ENCODE assay signal across 9 cellular contexts in the genomic region with DNA sequence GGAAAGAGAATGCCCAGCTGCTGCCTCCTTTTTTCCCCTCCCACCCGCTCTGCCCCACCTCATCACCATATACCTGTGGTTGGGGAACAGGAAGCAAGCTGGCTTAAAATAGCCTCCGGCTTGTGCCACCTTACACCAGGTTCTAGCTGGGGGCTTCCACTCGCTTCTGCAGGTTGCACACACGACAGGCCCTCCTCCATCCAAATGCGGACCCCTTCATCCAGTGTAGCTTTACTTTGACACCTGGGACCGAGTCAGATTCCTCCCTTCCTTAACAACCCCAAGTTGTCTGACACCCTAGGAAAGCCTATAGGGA. TPM values are rescaled to one million over a fixed set of nuclear protein-coding genes. Genes with fewer than 3 reads are reported as not detected.
A peak's percentile ranks its signal among the peaks of the same experiment; 100 is the strongest.
DNase-seq lines count a peak whose midpoint lies in the region; ATAC-seq and TF ChIP-seq lines count a peak whose summit lies in the region.
"Had no signal": no experiment of that assay in that cellular context is flagged by ENCODE, and none has a peak within 500 bp of the region (broad histone marks: within the 10 kb centered on the region; RNA-seq: fewer than 3 reads in every experiment).

No MANE protein-coding gene starts in this region.

- H3K27me3 ChIP-seq in CD4-positive, alpha-beta memory T cell (ENCODE audit: insufficient read depth, low read length): no peaks in the 10 kb centered on the region
- H3K27me3 ChIP-seq in body of pancreas: no peaks in the 10 kb centered on the region

- CTCF ChIA-PET in CD4-positive, alpha-beta memory T cell (lab: Charles Lee; ENCODE audit: partially characterized antibody): interaction anchor here (0.7 to 3.0 kb wide), 11 partner anchors 10 to 90 kb away, joined by 3 to 19 read pairs (median 7); a partner anchor contains a TSS

- H3K9me3 ChIP-seq in CD4-positive, alpha-beta memory T cell (ENCODE audit: control insufficient read depth in 1 of 2, low read length in 2 of 2): no peaks in the 10 kb centered on the region
- no peaks in the 10 kb centered on the region for H3K9me3 ChIP-seq in body of pancreas

- DNase-seq in CD4-positive, alpha-beta memory T cell: no peak
- DNase-seq in body of pancreas: no peak
- no peak for DNase-seq in naive B cell
- DNase-seq in NCI-H524 treated with DMSO at 0.1 percent for 48 hours (lab: John Stamatoyannopoulos, UW): no peak
- DNase-seq in NCI-H2029 (lab: John Stamatoyannopoulos, UW): no peak
- DNase-seq in central memory CD4-positive, alpha-beta T cell: no peak
- no peak for DNase-seq in NCI-H1436 (lab: John Stamatoyannopoulos, UW)
- DNase-seq: DMS 273 treated with DMSO at 0.1 percent for 48 hours had no signal

- peak overlapping the region; percentile 78 to 94 (median 91) for H3K27ac Mint-ChIP-seq in CD4-positive, alpha-beta memory T cell
- H3K27ac Mint-ChIP-seq in IgD-negative memory B cell (peak overlapping the region; percentile 54 to 86 (median 72)), naive B cell (peak overlapping the region in 5 of 6 donors; percentile 56 to 93 (median 82))

- peaks cover 0 to 2% of the 10 kb centered on the region in 2 donors for H3K27me3 Mint-ChIP-seq in CD4-positive, alpha-beta memory T cell
- peaks cover 2% of the 10 kb centered on the region for H3K27me3 Mint-ChIP-seq in IgD-negative memory B cell
- H3K27me3 Mint-ChIP-seq in naive B cell: peaks cover 5 to 10% (median 9%) of the 10 kb centered on the region in 3 donors

- peak overlapping the region; percentile 65 for H3K27ac ChIP-seq in CD4-positive, alpha-beta memory T cell (ENCODE audit: low read depth, low read length)
- H3K27ac ChIP-seq in body of pancreas: peak overlapping the region; percentile 61 to 85 (median 82)

- TF ChIP-seq CTCF in body of pancreas (IDR thresholded peaks at IDR 0.05): peak in 1 of 7 experiments; percentile 0

- peak overlapping the region; percentile 20 to 64 for H3K4me3 ChIP-seq in CD4-positive, alpha-beta memory T cell (ENCODE audit: low read length in 2 of 2)
- no peak overlapping the region for H3K4me3 ChIP-seq in body of pancreas

- H3K4me1 ChIP-seq in CD4-positive, alpha-beta memory T cell (ENCODE audit: insufficient read depth, low read length): peaks cover 28% of the 10 kb centered on the region
- H3K4me1 ChIP-seq in body of pancreas: peaks cover 47% of the 10 kb centered on the region

- H3K4me1 Mint-ChIP-seq in CD4-positive, alpha-beta memory T cell: peaks cover 23 to 34% (median 26%) of the 10 kb centered on the region in 4 donors
- H3K4me1 Mint-ChIP-seq in IgD-negative memory B cell (peaks cover 29 to 35% (median 29%) of the 10 kb centered on the region in 3 donors), naive B cell (peaks cover 45 to 85% (median 81%) of the 10 kb centered on the region in 3 donors)

- no peak for ATAC-seq in body of pancreas
- ATAC-seq in naive B cell (ENCODE audit: low read depth in 2 of 2): peak; percentile 52 to 54

- POLR2A ChIA-PET in CD4-positive, alpha-beta memory T cell (lab: Charles Lee; ENCODE audit: partially characterized antibody): interaction anchor here (0.8 to 2.8 kb wide), 15 partner anchors 9 to 308 kb away, joined by 3 to 20 read pairs (median 4); a partner anchor contains a TSS

- intact Hi-C loops in CD4-positive, alpha-beta memory T cell (cut with micrococcal nuclease): loop anchor here (2.0 to 5.0 kb wide), 2 partner anchors 41 to 44 kb away; no protein-coding TSS in a partner anchor
- intact Hi-C loops in body of pancreas (cut with DNase I): no loop called here

- no peaks in the 10 kb centered on the region for H3K36me3 Mint-ChIP-seq in CD4-positive, alpha-beta memory T cell
- H3K36me3 Mint-ChIP-seq in IgD-negative memory B cell (peaks cover 5% of the 10 kb centered on the region), naive B cell (no peaks in the 10 kb centered on the region)

- peak in 1 of 3 donors; percentile 38 for TF ChIP-seq POLR2A in body of pancreas (IDR thresholded peaks at IDR 0.05)

- 62 to 70% methylated on average over 6 of the region's 6 CpGs for WGBS in body of pancreas, 2 donors

- peak overlapping the region; percentile 76 to 93 (median 88) for H3K4me3 Mint-ChIP-seq in CD4-positive, alpha-beta memory T cell
- H3K4me3 Mint-ChIP-seq in IgD-negative memory B cell (peak overlapping the region; percentile 78 to 96 (median 90)), naive B cell (peak overlapping the region; percentile 70 to 94 (median 84))

- no peaks in the 10 kb centered on the region for H3K9me3 Mint-ChIP-seq in CD4-positive, alpha-beta memory T cell
- no peaks in the 10 kb centered on the region for H3K9me3 Mint-ChIP-seq in IgD-negative memory B cell
- no peaks in the 10 kb centered on the region for H3K9me3 Mint-ChIP-seq in naive B cell

- H3K36me3 ChIP-seq in CD4-positive, alpha-beta memory T cell (ENCODE audit: insufficient read depth, low read length): no peaks in the 10 kb centered on the region
- H3K36me3 ChIP-seq in body of pancreas (replicated peaks in 1 of 2; ENCODE audit: insufficient read depth in 1 of 2, low read depth in 2 of 2): no peaks in the 10 kb centered on the region

RNA-seq across cellular contexts. Expression of a gene that starts 14.6 kb away (rescaled TPM):
- under 1 TPM; 0.42 to 0.44 TPM for total RNA-seq in CD4-positive, alpha-beta memory T cell
- polyA plus RNA-seq in CD4-positive, alpha-beta memory T cell: not detected
- polyA plus RNA-seq in IgD-negative memory B cell (not detected), naive B cell (ENCODE audit: low read depth in 6 of 6) (not detected)
- 1 to 10 TPM in 1 of 2 donors, not detected in 1; 1.0 TPM for total RNA-seq in body of pancreas

RNA-seq across cellular contexts. Expression of a gene that starts 19.4 kb away (rescaled TPM):
- total RNA-seq in CD4-positive, alpha-beta memory T cell: 1 to 10 TPM in 1 of 2 experiments, not detected in 1; 1.3 TPM
- not detected for polyA plus RNA-seq in CD4-positive, alpha-beta memory T cell
- polyA plus RNA-seq in IgD-negative memory B cell (not detected), naive B cell (ENCODE audit: low read depth in 6 of 6) (not detected)
- total RNA-seq in body of pancreas: not detected

Comparison
In these comparisons a context has a peak if more than half of its experiments do, and no peak if none do; other contexts are left out.
1. H3K4me3 ChIP-seq: peak in CD4-positive, alpha-beta memory T cell (2 of 2); none in body of pancreas (0 of 2).
2. Peak in every context shown above with its lines, with median percentiles within 50 percentile points of each other: H3K27ac Mint-ChIP-seq and H3K4me3 Mint-ChIP-seq.